8 cellular contexts compared by ENCODE assay signal in genomic region chr1:53739109-53739681, GRCh38. TPM values are rescaled to one million over a fixed set of nuclear protein-coding genes. Genes with fewer than 3 reads are reported as not detected.
DNase-seq lines count a peak whose midpoint lies in the region; ATAC-seq, FAIRE-seq and TF ChIP-seq lines count a peak whose summit lies in the region.

GLIS1 (minus strand) TSS chr1:53739164; CDS start chr1:53738064, 1,100 bp downstream.

- peaks cover 38% of the 10 kb centered on the region for H3K27me3 Mint-ChIP-seq in activated CD4-positive, alpha-beta T cell treated with anti-CD3 and anti-CD28 coated beads for 36 hours
- peaks cover 58% of the 10 kb centered on the region for H3K27me3 Mint-ChIP-seq in central memory CD8-positive, alpha-beta T cell

- CTCF ChIA-PET in activated CD4-positive, alpha-beta T cell treated with anti-CD3 and anti-CD28 coated beads for 36 hours (lab: Charles Lee): interaction anchor here (1.0 kb wide), 1 partner anchor 28 kb away, joined by 3 read pairs; no protein-coding TSS in a partner anchor

- POLR2A ChIA-PET in activated CD4-positive, alpha-beta T cell treated with anti-CD3 and anti-CD28 coated beads for 36 hours (lab: Charles Lee): no interaction called here

- intact Hi-C loops in activated CD4-positive, alpha-beta T cell treated with anti-CD3 and anti-CD28 coated beads for 36 hours (cut with DNase I, micrococcal nuclease): no loop called here
- intact Hi-C loops in kidney (cut with DNase I): no loop called here

- H3K9ac ChIP-seq in kidney (ENCODE audit: low read length in 2 of 2): peak within 1 kb of the TSS; percentile 36 to 51

- DNase-seq in activated CD4-positive, alpha-beta T cell treated with anti-CD3 and anti-CD28 coated beads for 36 hours: peak; percentile 69
- no peak for DNase-seq in activated CD4-positive, alpha-beta T cell treated with anti-CD3 and anti-CD28 coated beads, Interleukin-2, amount 50 U/mL, for 4 hours
- DNase-seq in NCI-H1417 (lab: John Stamatoyannopoulos, UW): peak; percentile 77 to 88 (median 87)
- peak; percentile 91 for DNase-seq in T1000 (lab: John Stamatoyannopoulos, UW)
- DNase-seq in central memory CD8-positive, alpha-beta T cell (ENCODE audit: low spot score in 2 of 2): no peak
- peak; percentile 93 for DNase-seq in kidney
- peak; percentile 26 to 58 for DNase-seq in stimulated activated CD4-positive, alpha-beta T cell treated with anti-CD3 and anti-CD28 coated beads, Interleukin-12 subunit alpha, Interleukin-12 subunit beta, amount 100 ng/mL, for 24 hours (ENCODE audit: low read depth in 2 of 2)

- no peak for FAIRE-seq in kidney (lab: Jason Lieb, UNC)

- peak within 1 kb of the TSS; percentile 47 for H3K4me3 Mint-ChIP-seq in activated CD4-positive, alpha-beta T cell treated with anti-CD3 and anti-CD28 coated beads for 36 hours
- H3K4me3 Mint-ChIP-seq in central memory CD8-positive, alpha-beta T cell: peak within 1 kb of the TSS; percentile 52

- H3K4me1 Mint-ChIP-seq in activated CD4-positive, alpha-beta T cell treated with anti-CD3 and anti-CD28 coated beads for 36 hours: peaks cover 2% of the 10 kb centered on the region
- H3K4me1 Mint-ChIP-seq in central memory CD8-positive, alpha-beta T cell: no peaks in the 10 kb centered on the region

- H3K27ac ChIP-seq in kidney (ENCODE audit: low read depth in 2 of 2, low read length in 2 of 2): peak within 1 kb of the TSS; percentile 24 to 64

- H3K36me3 Mint-ChIP-seq in activated CD4-positive, alpha-beta T cell treated with anti-CD3 and anti-CD28 coated beads for 36 hours (ENCODE audit: low read depth): no peaks in the 10 kb centered on the region
- H3K36me3 Mint-ChIP-seq in central memory CD8-positive, alpha-beta T cell (ENCODE audit: insufficient read depth): no peaks in the 10 kb centered on the region

- H3K9me3 ChIP-seq in kidney (ENCODE audit: control insufficient read depth in 1 of 2, low read length in 2 of 2): no peaks in the 10 kb centered on the region

- peak within 1 kb of the TSS; percentile 68 to 69 for H3K4me3 ChIP-seq in kidney (ENCODE audit: low read length in 2 of 2)

- no peak for TF ChIP-seq CTCF in kidney (IDR thresholded peaks at IDR 0.05; ENCODE audit: borderline replicate concordance, extremely low read depth, insufficient read depth)

- peaks cover 4% of the 10 kb centered on the region for H3K9me3 Mint-ChIP-seq in activated CD4-positive, alpha-beta T cell treated with anti-CD3 and anti-CD28 coated beads for 36 hours (ENCODE audit: low read depth)
- H3K9me3 Mint-ChIP-seq in central memory CD8-positive, alpha-beta T cell: peaks cover 8% of the 10 kb centered on the region

- no peak within 1 kb of the TSS for H3K27ac Mint-ChIP-seq in activated CD4-positive, alpha-beta T cell treated with anti-CD3 and anti-CD28 coated beads for 36 hours
- H3K27ac Mint-ChIP-seq in central memory CD8-positive, alpha-beta T cell (ENCODE audit: low read depth): no peak within 1 kb of the TSS

- ATAC-seq in activated CD4-positive, alpha-beta T cell treated with anti-CD3 and anti-CD28 coated beads for 36 hours: peak; percentile 94
- ATAC-seq in HG02763 (IDR thresholded peaks at IDR 0.05; ENCODE audit: unreplicated experiment): peak; percentile 83
- peak; percentile 68 for ATAC-seq in central memory CD8-positive, alpha-beta T cell (replicated peaks; ENCODE audit: extremely low read depth, poor library complexity, severe bottlenecking)

- H3K4me1 ChIP-seq in kidney (ENCODE audit: control insufficient read depth in 1 of 2, insufficient read depth in 1 of 2, low read depth in 1 of 2, low read length in 2 of 2): peaks cover 9 to 15% of the 10 kb centered on the region in 2 donors

- H3K36me3 ChIP-seq in kidney (ENCODE audit: control insufficient read depth in 1 of 2, insufficient read depth in 2 of 2, low read length in 2 of 2): no peaks in the 10 kb centered on the region

RNA-seq across cellular contexts. Expression of gene GLIS1, which starts in this region (rescaled TPM):
- not detected for total RNA-seq in activated CD4-positive, alpha-beta T cell treated with anti-CD3 and anti-CD28 coated beads for 36 hours
- total RNA-seq in kidney: 3.3 TPM
- polyA plus RNA-seq in kidney (ENCODE audit: insufficient read depth, low read depth, low replicate concordance): 3.7 TPM

Comparison
In these comparisons a context has a peak if more than half of its experiments do, and no peak if none do; other contexts are left out.
1. Peak in DNase-seq and ATAC-seq in activated CD4-positive, alpha-beta T cell treated with anti-CD3 and anti-CD28 coated beads for 36 hours; RNA of the gene not detected or under 1 TPM.
2. DNase-seq: peak in NCI-H1417 (3 of 3), T1000 (single experiment), kidney (single experiment) and stimulated activated CD4-positive, alpha-beta T cell treated with anti-CD3 and anti-CD28 coated beads, Interleukin-12 subunit alpha, Interleukin-12 subunit beta, amount 100 ng/mL, for 24 hours (2 of 2); none in activated CD4-positive, alpha-beta T cell treated with anti-CD3 and anti-CD28 coated beads, Interleukin-2, amount 50 U/mL, for 4 hours (0 of 2) and central memory CD8-positive, alpha-beta T cell (0 of 2).
3. Peak in every context shown above with its lines, with median percentiles within 50 percentile points of each other: ATAC-seq.